In genomic region chr10:19683326-19683725, GRCh38 we compare ENCODE assay signal across 1 cellular context.
TF ChIP-seq lines count a peak whose summit lies in the region.

No MANE protein-coding gene starts in this region.

TF ChIP-seq in IMR-90, 13 proteins besides CTCF, POLR2A, EP300 and RAD21:
- no peak for TF ChIP-seq FOS (IDR thresholded peaks at IDR 0.05; ENCODE audit: low read depth, low read length)
- TF ChIP-seq CHD1 (IDR thresholded peaks at IDR 0.05; ENCODE audit: low read depth, low read length), result no peak
- TF ChIP-seq SMC3 (IDR thresholded peaks at IDR 0.05; ENCODE audit: low read depth, low read length), result no peak
- TF ChIP-seq CEBPB (IDR thresholded peaks at IDR 0.05; ENCODE audit: low read depth, low read length), result no peak
- TF ChIP-seq BHLHE40 (IDR thresholded peaks at IDR 0.05; ENCODE audit: low read depth, low read length), result no peak
- TF ChIP-seq USF2 (IDR thresholded peaks at IDR 0.05; ENCODE audit: low read depth, low read length), result no peak
- TF ChIP-seq MAFK (IDR thresholded peaks at IDR 0.05; ENCODE audit: low read depth, low read length), result no peak
- TF ChIP-seq ELK1 (IDR thresholded peaks at IDR 0.05; ENCODE audit: borderline replicate concordance, low read depth, low read length), result no peak
- TF ChIP-seq RFX5 (IDR thresholded peaks at IDR 0.05; ENCODE audit: low read depth, low read length), result no peak
- no peak for TF ChIP-seq MAZ (IDR thresholded peaks at IDR 0.05; ENCODE audit: borderline replicate concordance, low read depth, low read length)
- TF ChIP-seq MXI1 (IDR thresholded peaks at IDR 0.05; ENCODE audit: borderline replicate concordance, low read depth, low read length), result no peak
- no peak for TF ChIP-seq NFE2L2 (IDR thresholded peaks at IDR 0.05; ENCODE audit: low read depth, low read length)
- TF ChIP-seq RCOR1 (IDR thresholded peaks at IDR 0.05; ENCODE audit: insufficient replicate concordance, low read length), result no peak
